Comparison of ENCODE assay signal across 18 cellular contexts in the genomic region with DNA sequence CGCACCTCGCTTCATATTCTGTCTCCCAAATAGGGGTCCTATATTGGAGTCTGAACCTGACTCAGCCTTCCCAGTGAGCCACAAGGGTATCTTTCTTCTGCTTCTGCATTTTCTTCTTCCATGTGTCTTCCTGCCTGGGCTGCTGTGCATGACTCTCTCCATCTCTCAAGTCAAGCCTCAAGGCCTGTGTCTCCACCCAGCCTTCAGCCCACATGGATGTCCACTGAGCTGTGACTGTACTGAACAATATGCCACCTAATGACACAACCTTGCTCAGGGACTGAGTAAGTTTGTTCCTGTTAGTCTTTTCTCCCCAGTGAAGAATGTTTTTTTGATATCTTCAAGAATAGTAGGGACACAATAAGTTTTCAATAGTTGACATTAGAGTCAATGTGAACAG.
DNase-seq lines count a peak whose midpoint lies in the region; ATAC-seq, FAIRE-seq and TF ChIP-seq lines count a peak whose summit lies in the region.
"Had no signal": no experiment of that assay in that cellular context is flagged by ENCODE, and none has a peak within 500 bp of the region (broad histone marks: within the 10 kb centered on the region; RNA-seq: fewer than 3 reads in every experiment).

No MANE protein-coding gene starts in this region.

- H3K27ac ChIP-seq in right cardiac atrium (ENCODE audit: low read length) (peak overlapping the region; percentile 30), heart left ventricle (peak overlapping the region in 5 of 12 donors; percentile 16 to 69 (median 50)), small intestine (ENCODE audit: low read depth in 1 of 2, low read length in 1 of 2) (no peak overlapping the region)

- TF ChIP-seq POLR2A in heart left ventricle (IDR thresholded peaks at IDR 0.05) = no peak

- 98% methylated on average over 2 of the region's 2 CpGs for WGBS in right cardiac atrium
- WGBS in heart left ventricle, 4 donors = 88 to 99% (median 96%) methylated on average over 2 of the region's 2 CpGs
- WGBS in small intestine, 3 donors = 93 to 95% (median 93%) methylated on average over 2 of the region's 2 CpGs

- no peak for FAIRE-seq in small intestine (lab: Jason Lieb, UNC)
- FAIRE-seq: D721Med, GM12878, GM19239 had no signal

- intact Hi-C loops in right cardiac atrium (cut with DNase I) = no loop called here
- intact Hi-C loops in heart left ventricle (cut with DNase I) = loop anchor here in 8 of 10 donors (5.0 to 10.0 kb wide), 5 partner anchors 34 to 164 kb away; a partner anchor contains a TSS

- no peak overlapping the region for H3K4me3 ChIP-seq in right cardiac atrium (ENCODE audit: low read length)
- H3K4me3 ChIP-seq in heart left ventricle = no peak overlapping the region
- no peak overlapping the region for H3K4me3 ChIP-seq in small intestine (ENCODE audit: low read depth in 1 of 2, low read length in 2 of 2)
- H3K4me3 ChIP-seq: GM12878, GM23338 had no signal

- TF ChIP-seq CTCF in heart left ventricle (IDR thresholded peaks at IDR 0.05) = no peak

- ATAC-seq in right cardiac atrium = no peak
- ATAC-seq in heart left ventricle = no peak
- peak; percentile 40 for ATAC-seq in HG03469 (IDR thresholded peaks at IDR 0.05; ENCODE audit: unreplicated experiment)
- no peak for ATAC-seq in HG03097 (IDR thresholded peaks at IDR 0.05; ENCODE audit: low FRiP score, unreplicated experiment)
- ATAC-seq: GM12878, GM23338, HCT116 had no signal

- H3K9me3 ChIP-seq in right cardiac atrium (ENCODE audit: control insufficient read depth, low read length) (no peaks in the 10 kb centered on the region), heart left ventricle (no peaks in the 10 kb centered on the region), small intestine (ENCODE audit: control insufficient read depth, low read depth) (no peaks in the 10 kb centered on the region)

- DNase-seq in right cardiac atrium = no peak
- DNase-seq in heart left ventricle = no peak
- DNase-seq in kidney tubule cell (ENCODE audit: low spot score) = peak; percentile 26
- DNase-seq in small intestine = no peak
- DNase-seq: CD4-positive, alpha-beta T cell; CD8-positive, alpha-beta memory T cell; DMS 273 treated with DMSO at 0.1 percent for 48 hours; DMS79; EL; GDM1; H9 had no signal

- H3K4me1 ChIP-seq in right cardiac atrium (ENCODE audit: control insufficient read depth, insufficient read depth, low read length) (peaks cover 3% of the 10 kb centered on the region), heart left ventricle (peaks cover 0 to 60% (median 14%) of the 10 kb centered on the region in 12 donors), small intestine (ENCODE audit: control insufficient read depth in 2 of 2, insufficient read depth in 1 of 2, low read depth in 1 of 2, low read length in 1 of 2) (no peaks in the 10 kb centered on the region)

- H3K36me3 ChIP-seq in heart left ventricle = no peaks in the 10 kb centered on the region
- no peaks in the 10 kb centered on the region for H3K36me3 ChIP-seq in small intestine (ENCODE audit: control insufficient read depth in 2 of 2, insufficient read depth in 2 of 2, low read length in 2 of 2)

- H3K27me3 ChIP-seq in right cardiac atrium (ENCODE audit: control insufficient read depth, insufficient read depth) (no peaks in the 10 kb centered on the region), heart left ventricle (no peaks in the 10 kb centered on the region), small intestine (ENCODE audit: control insufficient read depth in 2 of 2, insufficient read depth in 2 of 2, low read length in 2 of 2) (no peaks in the 10 kb centered on the region)

Comparison
In these comparisons a context has a peak if more than half of its experiments do, and no peak if none do; other contexts are left out.
1. intact Hi-C loops: an anchor here in heart left ventricle (5.0 to 10.0 kb wide); none called in right cardiac atrium.